Comparison of ENCODE assay signal across 1 cellular context in genomic region chr19:44847144-44848035, GRCh38.
TF ChIP-seq lines count a peak whose summit lies in the region.

No MANE protein-coding gene starts in this region.

TF ChIP-seq in GM12891, 5 proteins besides CTCF, POLR2A, EP300 and RAD21:
- TF ChIP-seq PAX5 (IDR thresholded peaks at IDR 0.05; ENCODE audit: insufficient read depth, low read length, severe bottlenecking) (no peak), POLR2AphosphoS5 (IDR thresholded peaks at IDR 0.05; ENCODE audit: low read depth, low read length) (no peak), TAF1 (IDR thresholded peaks at IDR 0.05; ENCODE audit: low read depth, low read length) (no peak), POU2F2 (IDR thresholded peaks at IDR 0.05; ENCODE audit: low read depth, low read length) (no peak), SPI1 (IDR thresholded peaks at IDR 0.05; ENCODE audit: low read depth, low read length) (no peak)
